In the genomic region with DNA sequence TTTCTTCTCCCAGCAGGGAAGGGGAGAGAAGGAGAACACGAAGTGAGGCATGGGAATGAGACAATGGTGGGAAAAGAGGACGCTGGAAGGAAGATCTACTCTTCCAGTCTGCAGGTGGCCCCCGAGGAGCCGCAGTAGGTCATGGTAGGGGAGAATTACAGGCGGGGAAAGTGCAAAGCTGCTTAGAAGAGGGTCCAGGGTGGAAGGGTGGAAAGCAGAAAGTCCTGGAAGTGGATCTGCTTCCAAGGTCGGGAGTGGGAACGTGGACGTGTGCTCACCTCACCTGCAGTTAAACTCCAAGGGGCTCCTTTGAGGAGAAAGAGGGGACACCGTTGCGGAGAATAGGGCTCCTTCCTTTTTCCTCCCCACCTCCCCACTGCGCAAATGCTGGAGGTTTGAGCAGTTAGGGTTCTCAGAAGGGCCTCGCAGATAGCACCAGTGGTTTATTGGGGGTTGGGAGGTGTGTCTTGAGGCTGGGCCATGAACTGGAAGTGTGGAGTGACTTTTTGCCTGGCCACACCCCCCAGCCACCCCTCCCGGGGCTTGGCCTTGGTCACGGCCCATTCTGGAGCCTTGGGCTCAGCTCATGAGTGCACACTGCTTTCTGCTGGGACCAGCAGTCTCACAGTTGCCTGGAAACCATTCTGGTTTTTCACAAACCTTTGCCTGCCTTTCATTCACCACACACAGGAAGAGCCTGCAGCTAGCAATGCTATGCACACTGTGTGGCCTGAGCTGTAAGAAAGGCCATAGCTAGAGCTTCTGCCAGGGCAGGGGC, we compare ENCODE assay signal across 8 cellular contexts.
DNase-seq lines count a peak whose midpoint lies in the region; ATAC-seq and TF ChIP-seq lines count a peak whose summit lies in the region.

No MANE protein-coding gene starts in this region.

- peak; percentile 86 to 88 for ATAC-seq in CD4-positive, CD25-positive, alpha-beta regulatory T cell (ENCODE audit: low read depth in 2 of 2)
- peak; percentile 63 for ATAC-seq in GM21423 (IDR thresholded peaks at IDR 0.05; ENCODE audit: unreplicated experiment)

- peaks cover 43% of the 10 kb centered on the region for H3K4me1 ChIP-seq in CD4-positive, CD25-positive, alpha-beta regulatory T cell (ENCODE audit: control insufficient read depth, insufficient read depth, low read length, poor library complexity, severe bottlenecking)
- H3K4me1 ChIP-seq in NT2/D1 (ENCODE audit: insufficient read depth, insufficient read length) (no peaks in the 10 kb centered on the region), spleen (peaks cover 13 to 64% (median 33%) of the 10 kb centered on the region in 6 donors)

- peak overlapping the region; percentile 67 to 84 (median 82) for H3K4me3 Mint-ChIP-seq in CD4-positive, CD25-positive, alpha-beta regulatory T cell

- 32 to 57% (median 36%) methylated on average over 12 to 14 of the region's 14 CpGs for WGBS in spleen, 5 donors

- H3K36me3 Mint-ChIP-seq in CD4-positive, CD25-positive, alpha-beta regulatory T cell = no peaks in the 10 kb centered on the region

- peak; percentile 23 to 86 (median 76) for DNase-seq in CD4-positive, CD25-positive, alpha-beta regulatory T cell
- DNase-seq in NT2/D1 (ENCODE audit: low read depth, low spot score) (peak; percentile 5), activated gamma-delta T cell treated with Interleukin-2 at 50 U/mL for 16 hours (peak; percentile 66), spleen (peak; percentile 89), islet precursor cell (no peak), RKO (ENCODE audit: low spot score) (no peak), SKM-1 (lab: John Stamatoyannopoulos, UW; ENCODE audit: unreplicated experiment) (no peak)

- peak overlapping the region; percentile 91 to 99 (median 92) for H3K27ac Mint-ChIP-seq in CD4-positive, CD25-positive, alpha-beta regulatory T cell

- H3K27me3 Mint-ChIP-seq in CD4-positive, CD25-positive, alpha-beta regulatory T cell = peaks cover 4% of the 10 kb centered on the region

- no peaks in the 10 kb centered on the region for H3K9me3 ChIP-seq in CD4-positive, CD25-positive, alpha-beta regulatory T cell (ENCODE audit: control insufficient read depth in 2 of 2, low read length in 2 of 2)
- no peaks in the 10 kb centered on the region for H3K9me3 ChIP-seq in NT2/D1 (ENCODE audit: insufficient read depth, low read length)
- no peaks in the 10 kb centered on the region for H3K9me3 ChIP-seq in spleen

- H3K9ac ChIP-seq in NT2/D1 (ENCODE audit: insufficient read length, low read depth) = no peak overlapping the region

- H3K9me3 Mint-ChIP-seq in CD4-positive, CD25-positive, alpha-beta regulatory T cell = no peaks in the 10 kb centered on the region

- peak overlapping the region; percentile 72 for H3K27ac ChIP-seq in CD4-positive, CD25-positive, alpha-beta regulatory T cell (ENCODE audit: insufficient read depth, low read length, poor library complexity, severe bottlenecking)
- H3K27ac ChIP-seq in spleen = peak overlapping the region in 7 of 8 donors; percentile 41 to 78 (median 57)

- no peaks in the 10 kb centered on the region for H3K36me3 ChIP-seq in CD4-positive, CD25-positive, alpha-beta regulatory T cell (ENCODE audit: control insufficient read depth, insufficient read depth, low read length)
- H3K36me3 ChIP-seq in NT2/D1 (ENCODE audit: insufficient read depth, insufficient read length, low read length) (no peaks in the 10 kb centered on the region), spleen (no peaks in the 10 kb centered on the region)

- TF ChIP-seq POLR2A in spleen (IDR thresholded peaks at IDR 0.05) = no peak

- H3K4me3 ChIP-seq in CD4-positive, CD25-positive, alpha-beta regulatory T cell (ENCODE audit: low read depth, low read length) = peak overlapping the region; percentile 56
- H3K4me3 ChIP-seq in NT2/D1 (ENCODE audit: insufficient read length, low read depth) = no peak overlapping the region
- peak overlapping the region in 1 of 8 donors; percentile 32 for H3K4me3 ChIP-seq in spleen

- peaks cover 22 to 78% (median 47%) of the 10 kb centered on the region in 4 donors for H3K4me1 Mint-ChIP-seq in CD4-positive, CD25-positive, alpha-beta regulatory T cell

- TF ChIP-seq CTCF in spleen (IDR thresholded peaks at IDR 0.05 in 8 of 11, conservative IDR thresholded peaks at IDR 0.05 in 3 of 11) = no peak

- no peaks in the 10 kb centered on the region for H3K27me3 ChIP-seq in CD4-positive, CD25-positive, alpha-beta regulatory T cell (ENCODE audit: control insufficient read depth, insufficient read depth, low read length)
- peaks cover 5% of the 10 kb centered on the region for H3K27me3 ChIP-seq in NT2/D1 (ENCODE audit: insufficient read depth, insufficient read length)
- H3K27me3 ChIP-seq in spleen (replicated peaks in 1 of 7) = no peaks in the 10 kb centered on the region

- intact Hi-C loops in spleen (cut with DNase I; ENCODE audit: low total_unique reads) = no loop called here

Comparison
In these comparisons a context has a peak if more than half of its experiments do, and no peak if none do; other contexts are left out.
1. DNase-seq: peak in CD4-positive, CD25-positive, alpha-beta regulatory T cell (3 of 3), NT2/D1 (single experiment), activated gamma-delta T cell treated with Interleukin-2 at 50 U/mL for 16 hours (single experiment) and spleen (single experiment); none in islet precursor cell (single experiment), RKO (single experiment) and SKM-1 (single experiment).